Comparison of ENCODE assay signal across 8 cellular contexts in genomic region chr18:62717059-62717849, GRCh38. TPM values are rescaled to one million over a fixed set of nuclear protein-coding genes. Genes with fewer than 3 reads are reported as not detected.
A peak's percentile ranks its signal among the peaks of the same experiment; 100 is the strongest.
DNase-seq lines count a peak whose midpoint lies in the region; ATAC-seq lines count a peak whose summit lies in the region.

No MANE protein-coding gene starts in this region.

- peaks cover 11% of the 10 kb centered on the region for H3K4me1 ChIP-seq in rectal smooth muscle tissue (ENCODE audit: control insufficient read depth, insufficient read depth, low read length)

- DNase-seq in DMS153 (lab: John Stamatoyannopoulos, UW): peak; percentile 70
- DNase-seq in Kasumi-1 (lab: John Stamatoyannopoulos, UW): peak; percentile 54 to 70
- peak; percentile 40 for DNase-seq in SKM-1 (lab: John Stamatoyannopoulos, UW; ENCODE audit: unreplicated experiment)
- DNase-seq in hepatic stellate cell (ENCODE audit: low spot score): peak; percentile 24

- WGBS in adipose tissue, 3 donors: 1 to 3% (median 2%) methylated on average over 24 of the region's 24 CpGs

- H3K27ac ChIP-seq in adipose tissue (ENCODE audit: low read depth, low read length) (peak overlapping the region; percentile 17), rectal smooth muscle tissue (ENCODE audit: low read depth, low read length) (peak overlapping the region; percentile 9)

- H3K36me3 ChIP-seq in rectal smooth muscle tissue (ENCODE audit: control insufficient read depth, insufficient read depth, low read length): no peaks in the 10 kb centered on the region

- peak overlapping the region; percentile 18 for H3K9ac ChIP-seq in rectal smooth muscle tissue (ENCODE audit: low read length)

- ATAC-seq in GM21619 (IDR thresholded peaks at IDR 0.05; ENCODE audit: unreplicated experiment) (no peak), GM21825 (IDR thresholded peaks at IDR 0.05; ENCODE audit: unreplicated experiment) (no peak)

- H3K27me3 ChIP-seq in rectal smooth muscle tissue (ENCODE audit: control insufficient read depth, insufficient read depth, low read length): no peaks in the 10 kb centered on the region

- peak overlapping the region; percentile 69 for H3K4me3 ChIP-seq in rectal smooth muscle tissue (ENCODE audit: low read length)

RNA-seq across cellular contexts. Expression of gene PHLPP1, which starts 1.9 kb away (rescaled TPM):
- 1 to 10 TPM; 2.2 to 4.0 (median 3.0) TPM for polyA plus RNA-seq in adipose tissue
